In genomic region chr10:80126876-80127275, GRCh38 we compare ENCODE assay signal across 1 cellular context.
TF ChIP-seq lines count a peak whose summit lies in the region.

No MANE protein-coding gene starts in this region.

TF ChIP-seq in WTC11, 78 proteins besides CTCF, POLR2A, EP300 and RAD21 (continued from another document):
- TF ChIP-seq USF1 (CRISPR knock-in tag; IDR thresholded peaks at IDR 0.05) (no peak), AFF4 (CRISPR knock-in tag; IDR thresholded peaks at IDR 0.05; ENCODE audit: borderline replicate concordance) (no peak), STAT6 (CRISPR knock-in tag; conservative IDR thresholded peaks at IDR 0.05; ENCODE audit: low read depth) (no peak), ZNF416 (CRISPR knock-in tag; IDR thresholded peaks at IDR 0.05) (no peak), RELA (CRISPR knock-in tag; IDR thresholded peaks at IDR 0.05; ENCODE audit: borderline replicate concordance) (no peak), E2F4 (CRISPR knock-in tag; IDR thresholded peaks at IDR 0.05; ENCODE audit: borderline replicate concordance, low read depth) (no peak), ATF1 (CRISPR knock-in tag; IDR thresholded peaks at IDR 0.05) (no peak), GABPB1 (CRISPR knock-in tag; IDR thresholded peaks at IDR 0.05) (no peak), NR1H2 (CRISPR knock-in tag; IDR thresholded peaks at IDR 0.05) (no peak), OVOL2 (CRISPR knock-in tag; IDR thresholded peaks at IDR 0.05; ENCODE audit: borderline replicate concordance) (no peak), HMGA2 (CRISPR knock-in tag; IDR thresholded peaks at IDR 0.05) (no peak), SMAD3 (CRISPR knock-in tag; IDR thresholded peaks at IDR 0.05; ENCODE audit: borderline replicate concordance) (no peak), ZNF219 (CRISPR knock-in tag; IDR thresholded peaks at IDR 0.05; ENCODE audit: borderline replicate concordance) (no peak), ATF2 (CRISPR knock-in tag; IDR thresholded peaks at IDR 0.05; ENCODE audit: borderline replicate concordance, low read depth) (no peak), ESRRA (CRISPR knock-in tag; IDR thresholded peaks at IDR 0.05; ENCODE audit: borderline replicate concordance) (no peak), CREB1 (CRISPR knock-in tag; IDR thresholded peaks at IDR 0.05) (no peak)
